2 cellular contexts compared by ENCODE assay signal in the genomic region with DNA sequence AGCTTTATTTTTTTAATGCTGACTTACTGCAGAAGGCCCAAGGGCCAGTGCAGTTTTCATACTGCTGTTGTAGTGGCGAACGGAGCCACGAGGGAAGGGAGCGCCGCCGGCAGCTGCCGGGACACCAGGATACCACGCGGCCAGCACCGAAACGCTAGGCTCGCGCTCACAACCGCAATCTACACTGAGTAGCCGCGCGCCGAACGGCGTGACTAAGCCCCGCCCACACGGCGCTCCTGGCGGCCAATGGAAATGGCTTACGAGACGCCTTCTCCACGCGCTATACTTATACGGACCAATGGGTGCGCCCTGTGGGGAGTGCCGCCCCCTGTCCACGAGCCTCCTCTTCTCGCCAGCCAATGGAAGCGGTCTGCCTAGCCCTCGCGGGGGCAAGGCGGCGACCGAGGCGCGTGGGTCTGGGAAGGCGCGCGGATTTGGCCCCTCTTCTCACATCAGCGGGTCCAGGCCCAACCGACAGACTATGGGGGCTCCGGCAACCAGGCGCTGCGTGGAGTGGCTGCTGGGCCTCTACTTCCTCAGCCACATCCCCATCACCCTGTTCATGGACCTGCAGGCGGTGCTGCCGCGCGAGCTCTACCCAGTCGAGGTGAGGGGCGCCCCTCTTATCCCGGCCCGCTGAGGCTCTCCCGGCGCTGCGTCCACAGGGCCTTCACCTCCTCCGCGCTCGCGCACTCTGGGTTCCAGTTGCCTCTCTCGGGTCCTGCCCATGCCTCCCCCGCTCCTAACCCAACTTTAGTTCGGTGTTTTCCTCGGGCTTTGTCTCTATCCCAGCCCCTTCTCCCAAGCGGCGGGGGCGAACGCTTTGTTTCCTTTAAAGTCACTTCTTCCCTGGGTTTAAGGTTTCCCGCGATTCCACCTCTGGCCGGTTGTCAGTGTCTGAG.
TF ChIP-seq lines count a peak whose summit lies in the region.

A gene (plus strand): TSS at position 442 of the 902 bp plus-strand sequence. CDS start 40 bp downstream, at position 482.

TF ChIP-seq in A549, 52 proteins besides CTCF, POLR2A, EP300 and RAD21 (continued from another document):
- TF ChIP-seq RARB (CRISPR knock-in tag; IDR thresholded peaks at IDR 0.05): no peak
- no peak for TF ChIP-seq CHD4 (IDR thresholded peaks at IDR 0.05; ENCODE audit: borderline replicate concordance)
- TF ChIP-seq RFX5 (IDR thresholded peaks at IDR 0.05): peak; percentile 85
- peak; percentile 4 for TF ChIP-seq MAFK (IDR thresholded peaks at IDR 0.05; ENCODE audit: partially characterized antibody)
- no peak for TF ChIP-seq ZFP36 (IDR thresholded peaks at IDR 0.05; ENCODE audit: borderline replicate concordance, partially characterized antibody)
- no peak for TF ChIP-seq ZSCAN20 (CRISPR knock-in tag; IDR thresholded peaks at IDR 0.05)
- TF ChIP-seq PHF8 (IDR thresholded peaks at IDR 0.05; ENCODE audit: borderline replicate concordance, low read depth): peak; percentile 73
- no peak for TF ChIP-seq HEYL (CRISPR knock-in tag; IDR thresholded peaks at IDR 0.05)
- no peak for TF ChIP-seq HOXB5 (CRISPR knock-in tag; IDR thresholded peaks at IDR 0.05)
- TF ChIP-seq, protein P1, sequence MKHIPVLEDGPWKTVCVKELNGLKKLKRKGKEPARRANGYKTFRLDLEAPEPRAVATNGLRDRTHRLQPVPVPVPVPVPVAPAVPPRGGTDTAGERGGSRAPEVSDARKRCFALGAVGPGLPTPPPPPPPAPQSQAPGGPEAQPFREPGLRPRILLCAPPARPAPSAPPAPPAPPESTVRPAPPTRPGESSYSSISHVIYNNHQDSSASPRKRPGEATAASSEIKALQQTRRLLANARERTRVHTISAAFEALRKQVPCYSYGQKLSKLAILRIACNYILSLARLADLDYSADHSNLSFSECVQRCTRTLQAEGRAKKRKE (CRISPR knock-in tag; IDR thresholded peaks at IDR 0.05; ENCODE audit: low read depth): 0 out of 2 replicates have a peak, but pooled peaks have one; percentile 64
- TF ChIP-seq, protein P2, sequence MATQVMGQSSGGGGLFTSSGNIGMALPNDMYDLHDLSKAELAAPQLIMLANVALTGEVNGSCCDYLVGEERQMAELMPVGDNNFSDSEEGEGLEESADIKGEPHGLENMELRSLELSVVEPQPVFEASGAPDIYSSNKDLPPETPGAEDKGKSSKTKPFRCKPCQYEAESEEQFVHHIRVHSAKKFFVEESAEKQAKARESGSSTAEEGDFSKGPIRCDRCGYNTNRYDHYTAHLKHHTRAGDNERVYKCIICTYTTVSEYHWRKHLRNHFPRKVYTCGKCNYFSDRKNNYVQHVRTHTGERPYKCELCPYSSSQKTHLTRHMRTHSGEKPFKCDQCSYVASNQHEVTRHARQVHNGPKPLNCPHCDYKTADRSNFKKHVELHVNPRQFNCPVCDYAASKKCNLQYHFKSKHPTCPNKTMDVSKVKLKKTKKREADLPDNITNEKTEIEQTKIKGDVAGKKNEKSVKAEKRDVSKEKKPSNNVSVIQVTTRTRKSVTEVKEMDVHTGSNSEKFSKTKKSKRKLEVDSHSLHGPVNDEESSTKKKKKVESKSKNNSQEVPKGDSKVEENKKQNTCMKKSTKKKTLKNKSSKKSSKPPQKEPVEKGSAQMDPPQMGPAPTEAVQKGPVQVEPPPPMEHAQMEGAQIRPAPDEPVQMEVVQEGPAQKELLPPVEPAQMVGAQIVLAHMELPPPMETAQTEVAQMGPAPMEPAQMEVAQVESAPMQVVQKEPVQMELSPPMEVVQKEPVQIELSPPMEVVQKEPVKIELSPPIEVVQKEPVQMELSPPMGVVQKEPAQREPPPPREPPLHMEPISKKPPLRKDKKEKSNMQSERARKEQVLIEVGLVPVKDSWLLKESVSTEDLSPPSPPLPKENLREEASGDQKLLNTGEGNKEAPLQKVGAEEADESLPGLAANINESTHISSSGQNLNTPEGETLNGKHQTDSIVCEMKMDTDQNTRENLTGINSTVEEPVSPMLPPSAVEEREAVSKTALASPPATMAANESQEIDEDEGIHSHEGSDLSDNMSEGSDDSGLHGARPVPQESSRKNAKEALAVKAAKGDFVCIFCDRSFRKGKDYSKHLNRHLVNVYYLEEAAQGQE (IDR thresholded peaks at IDR 0.05): no peak
- no peak for TF ChIP-seq EHMT2 (IDR thresholded peaks at IDR 0.05; ENCODE audit: low read depth)
- TF ChIP-seq CBX2 (IDR thresholded peaks at IDR 0.05; ENCODE audit: borderline replicate concordance, low read depth): no peak
- no peak for TF ChIP-seq CBX8 (IDR thresholded peaks at IDR 0.05)
- no peak for TF ChIP-seq ZNF302 (CRISPR knock-in tag; IDR thresholded peaks at IDR 0.05)
- TF ChIP-seq POLR2AphosphoS2 (conservative IDR thresholded peaks at IDR 0.05; ENCODE audit: low read length): no peak
- no peak for TF ChIP-seq CHD2 (IDR thresholded peaks at IDR 0.05; ENCODE audit: low read length, partially characterized antibody)
- TF ChIP-seq GATA3 (IDR thresholded peaks at IDR 0.05; ENCODE audit: borderline replicate concordance): peak; percentile 21; the same call in 1 of the 2 replicates
- TF ChIP-seq, protein P3, sequence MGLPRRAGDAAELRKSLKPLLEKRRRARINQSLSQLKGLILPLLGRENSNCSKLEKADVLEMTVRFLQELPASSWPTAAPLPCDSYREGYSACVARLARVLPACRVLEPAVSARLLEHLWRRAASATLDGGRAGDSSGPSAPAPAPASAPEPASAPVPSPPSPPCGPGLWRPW (IDR thresholded peaks at IDR 0.05): no peak
- TF ChIP-seq JUN (IDR thresholded peaks at IDR 0.05): peak; percentile 53 to 73; a peak in 4 of 5 replicates
- TF ChIP-seq HDAC2 (IDR thresholded peaks at IDR 0.05): no peak
- TF ChIP-seq JUNB (IDR thresholded peaks at IDR 0.05): no peak

TF ChIP-seq in K562, 482 proteins besides CTCF, POLR2A, EP300 and RAD21 (continued from another document and continues in another):
- TF ChIP-seq, protein P4, sequence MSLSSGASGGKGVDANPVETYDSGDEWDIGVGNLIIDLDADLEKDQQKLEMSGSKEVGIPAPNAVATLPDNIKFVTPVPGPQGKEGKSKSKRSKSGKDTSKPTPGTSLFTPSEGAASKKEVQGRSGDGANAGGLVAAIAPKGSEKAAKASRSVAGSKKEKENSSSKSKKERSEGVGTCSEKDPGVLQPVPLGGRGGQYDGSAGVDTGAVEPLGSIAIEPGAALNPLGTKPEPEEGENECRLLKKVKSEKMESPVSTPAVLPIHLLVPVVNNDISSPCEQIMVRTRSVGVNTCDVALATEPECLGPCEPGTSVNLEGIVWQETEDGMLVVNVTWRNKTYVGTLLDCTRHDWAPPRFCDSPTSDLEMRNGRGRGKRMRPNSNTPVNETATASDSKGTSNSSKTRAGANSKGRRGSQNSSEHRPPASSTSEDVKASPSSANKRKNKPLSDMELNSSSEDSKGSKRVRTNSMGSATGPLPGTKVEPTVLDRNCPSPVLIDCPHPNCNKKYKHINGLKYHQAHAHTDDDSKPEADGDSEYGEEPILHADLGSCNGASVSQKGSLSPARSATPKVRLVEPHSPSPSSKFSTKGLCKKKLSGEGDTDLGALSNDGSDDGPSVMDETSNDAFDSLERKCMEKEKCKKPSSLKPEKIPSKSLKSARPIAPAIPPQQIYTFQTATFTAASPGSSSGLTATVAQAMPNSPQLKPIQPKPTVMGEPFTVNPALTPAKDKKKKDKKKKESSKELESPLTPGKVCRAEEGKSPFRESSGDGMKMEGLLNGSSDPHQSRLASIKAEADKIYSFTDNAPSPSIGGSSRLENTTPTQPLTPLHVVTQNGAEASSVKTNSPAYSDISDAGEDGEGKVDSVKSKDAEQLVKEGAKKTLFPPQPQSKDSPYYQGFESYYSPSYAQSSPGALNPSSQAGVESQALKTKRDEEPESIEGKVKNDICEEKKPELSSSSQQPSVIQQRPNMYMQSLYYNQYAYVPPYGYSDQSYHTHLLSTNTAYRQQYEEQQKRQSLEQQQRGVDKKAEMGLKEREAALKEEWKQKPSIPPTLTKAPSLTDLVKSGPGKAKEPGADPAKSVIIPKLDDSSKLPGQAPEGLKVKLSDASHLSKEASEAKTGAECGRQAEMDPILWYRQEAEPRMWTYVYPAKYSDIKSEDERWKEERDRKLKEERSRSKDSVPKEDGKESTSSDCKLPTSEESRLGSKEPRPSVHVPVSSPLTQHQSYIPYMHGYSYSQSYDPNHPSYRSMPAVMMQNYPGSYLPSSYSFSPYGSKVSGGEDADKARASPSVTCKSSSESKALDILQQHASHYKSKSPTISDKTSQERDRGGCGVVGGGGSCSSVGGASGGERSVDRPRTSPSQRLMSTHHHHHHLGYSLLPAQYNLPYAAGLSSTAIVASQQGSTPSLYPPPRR (CRISPR knock-in tag; IDR thresholded peaks at IDR 0.05; ENCODE audit: borderline replicate concordance): no peak
- TF ChIP-seq, protein P5, sequence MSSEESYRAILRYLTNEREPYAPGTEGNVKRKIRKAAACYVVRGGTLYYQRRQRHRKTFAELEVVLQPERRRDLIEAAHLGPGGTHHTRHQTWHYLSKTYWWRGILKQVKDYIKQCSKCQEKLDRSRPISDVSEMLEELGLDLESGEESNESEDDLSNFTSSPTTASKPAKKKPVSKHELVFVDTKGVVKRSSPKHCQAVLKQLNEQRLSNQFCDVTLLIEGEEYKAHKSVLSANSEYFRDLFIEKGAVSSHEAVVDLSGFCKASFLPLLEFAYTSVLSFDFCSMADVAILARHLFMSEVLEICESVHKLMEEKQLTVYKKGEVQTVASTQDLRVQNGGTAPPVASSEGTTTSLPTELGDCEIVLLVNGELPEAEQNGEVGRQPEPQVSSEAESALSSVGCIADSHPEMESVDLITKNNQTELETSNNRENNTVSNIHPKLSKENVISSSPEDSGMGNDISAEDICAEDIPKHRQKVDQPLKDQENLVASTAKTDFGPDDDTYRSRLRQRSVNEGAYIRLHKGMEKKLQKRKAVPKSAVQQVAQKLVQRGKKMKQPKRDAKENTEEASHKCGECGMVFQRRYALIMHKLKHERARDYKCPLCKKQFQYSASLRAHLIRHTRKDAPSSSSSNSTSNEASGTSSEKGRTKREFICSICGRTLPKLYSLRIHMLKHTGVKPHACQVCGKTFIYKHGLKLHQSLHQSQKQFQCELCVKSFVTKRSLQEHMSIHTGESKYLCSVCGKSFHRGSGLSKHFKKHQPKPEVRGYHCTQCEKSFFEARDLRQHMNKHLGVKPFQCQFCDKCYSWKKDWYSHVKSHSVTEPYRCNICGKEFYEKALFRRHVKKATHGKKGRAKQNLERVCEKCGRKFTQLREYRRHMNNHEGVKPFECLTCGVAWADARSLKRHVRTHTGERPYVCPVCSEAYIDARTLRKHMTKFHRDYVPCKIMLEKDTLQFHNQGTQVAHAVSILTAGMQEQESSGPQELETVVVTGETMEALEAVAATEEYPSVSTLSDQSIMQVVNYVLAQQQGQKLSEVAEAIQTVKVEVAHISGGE (CRISPR knock-in tag; IDR thresholded peaks at IDR 0.05): 0 out of 6 replicates have a peak, but pooled peaks of 1 of the 3 experiments have one; percentile 11
- TF ChIP-seq, protein P6, sequence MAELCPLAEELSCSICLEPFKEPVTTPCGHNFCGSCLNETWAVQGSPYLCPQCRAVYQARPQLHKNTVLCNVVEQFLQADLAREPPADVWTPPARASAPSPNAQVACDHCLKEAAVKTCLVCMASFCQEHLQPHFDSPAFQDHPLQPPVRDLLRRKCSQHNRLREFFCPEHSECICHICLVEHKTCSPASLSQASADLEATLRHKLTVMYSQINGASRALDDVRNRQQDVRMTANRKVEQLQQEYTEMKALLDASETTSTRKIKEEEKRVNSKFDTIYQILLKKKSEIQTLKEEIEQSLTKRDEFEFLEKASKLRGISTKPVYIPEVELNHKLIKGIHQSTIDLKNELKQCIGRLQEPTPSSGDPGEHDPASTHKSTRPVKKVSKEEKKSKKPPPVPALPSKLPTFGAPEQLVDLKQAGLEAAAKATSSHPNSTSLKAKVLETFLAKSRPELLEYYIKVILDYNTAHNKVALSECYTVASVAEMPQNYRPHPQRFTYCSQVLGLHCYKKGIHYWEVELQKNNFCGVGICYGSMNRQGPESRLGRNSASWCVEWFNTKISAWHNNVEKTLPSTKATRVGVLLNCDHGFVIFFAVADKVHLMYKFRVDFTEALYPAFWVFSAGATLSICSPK (IDR thresholded peaks at IDR 0.05; ENCODE audit: borderline replicate concordance): no peak
- TF ChIP-seq PHTF2 (CRISPR knock-in tag; IDR thresholded peaks at IDR 0.05) (no peak), RAD51 (IDR thresholded peaks at IDR 0.05; ENCODE audit: borderline replicate concordance, low read depth) (peak; percentile 11; the same call in 1 of the 2 replicates), KLF13 (tag; IDR thresholded peaks at IDR 0.05; ENCODE audit: borderline replicate concordance, low read depth) (no peak), U2AF1 (optimal IDR thresholded peaks at IDR 0.05; ENCODE audit: low read depth, low read length) (no peak), ZNF431 (CRISPR knock-in tag; IDR thresholded peaks at IDR 0.05) (peak; percentile 68), TCFL5 (CRISPR knock-in tag; conservative IDR thresholded peaks at IDR 0.05) (no peak), CBX5 (IDR thresholded peaks at IDR 0.05; ENCODE audit: borderline replicate concordance, low read depth) (no peak), ZNF444 (CRISPR knock-in tag; IDR thresholded peaks at IDR 0.05) (no peak)
- TF ChIP-seq, protein P7, sequence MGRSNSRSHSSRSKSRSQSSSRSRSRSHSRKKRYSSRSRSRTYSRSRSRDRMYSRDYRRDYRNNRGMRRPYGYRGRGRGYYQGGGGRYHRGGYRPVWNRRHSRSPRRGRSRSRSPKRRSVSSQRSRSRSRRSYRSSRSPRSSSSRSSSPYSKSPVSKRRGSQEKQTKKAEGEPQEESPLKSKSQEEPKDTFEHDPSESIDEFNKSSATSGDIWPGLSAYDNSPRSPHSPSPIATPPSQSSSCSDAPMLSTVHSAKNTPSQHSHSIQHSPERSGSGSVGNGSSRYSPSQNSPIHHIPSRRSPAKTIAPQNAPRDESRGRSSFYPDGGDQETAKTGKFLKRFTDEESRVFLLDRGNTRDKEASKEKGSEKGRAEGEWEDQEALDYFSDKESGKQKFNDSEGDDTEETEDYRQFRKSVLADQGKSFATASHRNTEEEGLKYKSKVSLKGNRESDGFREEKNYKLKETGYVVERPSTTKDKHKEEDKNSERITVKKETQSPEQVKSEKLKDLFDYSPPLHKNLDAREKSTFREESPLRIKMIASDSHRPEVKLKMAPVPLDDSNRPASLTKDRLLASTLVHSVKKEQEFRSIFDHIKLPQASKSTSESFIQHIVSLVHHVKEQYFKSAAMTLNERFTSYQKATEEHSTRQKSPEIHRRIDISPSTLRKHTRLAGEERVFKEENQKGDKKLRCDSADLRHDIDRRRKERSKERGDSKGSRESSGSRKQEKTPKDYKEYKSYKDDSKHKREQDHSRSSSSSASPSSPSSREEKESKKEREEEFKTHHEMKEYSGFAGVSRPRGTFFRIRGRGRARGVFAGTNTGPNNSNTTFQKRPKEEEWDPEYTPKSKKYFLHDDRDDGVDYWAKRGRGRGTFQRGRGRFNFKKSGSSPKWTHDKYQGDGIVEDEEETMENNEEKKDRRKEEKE (IDR thresholded peaks at IDR 0.05; ENCODE audit: borderline replicate concordance in 1 of 2, control insufficient read depth in 1 of 2, low read depth in 2 of 2, low read length in 1 of 2): no peak
- TF ChIP-seq, protein P8, sequence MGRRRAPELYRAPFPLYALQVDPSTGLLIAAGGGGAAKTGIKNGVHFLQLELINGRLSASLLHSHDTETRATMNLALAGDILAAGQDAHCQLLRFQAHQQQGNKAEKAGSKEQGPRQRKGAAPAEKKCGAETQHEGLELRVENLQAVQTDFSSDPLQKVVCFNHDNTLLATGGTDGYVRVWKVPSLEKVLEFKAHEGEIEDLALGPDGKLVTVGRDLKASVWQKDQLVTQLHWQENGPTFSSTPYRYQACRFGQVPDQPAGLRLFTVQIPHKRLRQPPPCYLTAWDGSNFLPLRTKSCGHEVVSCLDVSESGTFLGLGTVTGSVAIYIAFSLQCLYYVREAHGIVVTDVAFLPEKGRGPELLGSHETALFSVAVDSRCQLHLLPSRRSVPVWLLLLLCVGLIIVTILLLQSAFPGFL (CRISPR knock-in tag; IDR thresholded peaks at IDR 0.05): no peak
